ENCODE assay signal across 8 cellular contexts in genomic region chr20:35742741-35743523, GRCh38. TPM values are rescaled to one million over a fixed set of nuclear protein-coding genes. Genes with fewer than 3 reads are reported as not detected.
DNase-seq lines count a peak whose midpoint lies in the region; ATAC-seq and TF ChIP-seq lines count a peak whose summit lies in the region.

No MANE protein-coding gene starts in this region.

- H3K4me3 ChIP-seq in AG09309 (ENCODE audit: control insufficient read depth, low read depth, low read length): peak overlapping the region; percentile 65
- peak overlapping the region; percentile 91 for H3K4me3 ChIP-seq in iPS-18a (ENCODE audit: low read length)
- peak overlapping the region; percentile 55 for H3K4me3 ChIP-seq in smooth muscle cell

- TF ChIP-seq POLR2A in GM18951 (IDR thresholded peaks at IDR 0.05; ENCODE audit: extremely low read depth, insufficient read depth, insufficient read length): peak; percentile 24

- H4K20me1 ChIP-seq in smooth muscle cell (ENCODE audit: low read depth): peaks cover 37% of the 10 kb centered on the region

- no peak for DNase-seq in AG09309 (ENCODE audit: low read depth)
- peak; percentile 21 for DNase-seq in NCI-H748 treated with DMSO at 0.1 percent for 48 hours (lab: John Stamatoyannopoulos, UW)
- DNase-seq in smooth muscle cell (lab: John Stamatoyannopoulos, UW; ENCODE audit: unreplicated experiment): no peak

- peaks cover 23% of the 10 kb centered on the region for H3F3A ChIP-seq in smooth muscle cell (ENCODE audit: low read depth)

- no peak for ATAC-seq in HG03442 (IDR thresholded peaks at IDR 0.05; ENCODE audit: unreplicated experiment)
- no peak for ATAC-seq in GM19023 (IDR thresholded peaks at IDR 0.05; ENCODE audit: unreplicated experiment)

- H3K9me3 ChIP-seq in iPS-18a (ENCODE audit: control insufficient read depth, low read depth, low read length) (no peaks in the 10 kb centered on the region), smooth muscle cell (replicated peaks; ENCODE audit: low read depth) (no peaks in the 10 kb centered on the region)

- H2AFZ ChIP-seq in smooth muscle cell (ENCODE audit: low read depth): no peak overlapping the region

- H3K27ac ChIP-seq in adipose tissue (ENCODE audit: low read depth, low read length): peak overlapping the region; percentile 53
- peak overlapping the region; percentile 97 for H3K27ac ChIP-seq in iPS-18a (ENCODE audit: low read length)
- peak overlapping the region; percentile 94 for H3K27ac ChIP-seq in smooth muscle cell (ENCODE audit: low read depth)

- H3K4me1 ChIP-seq in iPS-18a (ENCODE audit: control insufficient read depth, low read depth, low read length) (peaks cover 17% of the 10 kb centered on the region), smooth muscle cell (ENCODE audit: low read depth) (peaks cover 31% of the 10 kb centered on the region)

- in situ Hi-C loops in GM18951 (cut with MboI; ENCODE audit: low sequenced_read_pairs, unreplicated experiment): no loop called here

- no peak for TF ChIP-seq CTCF in AG09309 (IDR thresholded peaks at IDR 0.05; ENCODE audit: control insufficient read depth, insufficient read depth, low read depth, low read length, missing control alignments)
- TF ChIP-seq CTCF in smooth muscle cell (IDR thresholded peaks at IDR 0.05; ENCODE audit: borderline replicate concordance, insufficient read depth, poor library complexity, severe bottlenecking): no peak

- no peaks in the 10 kb centered on the region for H3K27me3 ChIP-seq in iPS-18a (ENCODE audit: control insufficient read depth, insufficient read depth, low read length)
- no peaks in the 10 kb centered on the region for H3K27me3 ChIP-seq in smooth muscle cell (ENCODE audit: low read depth)

- peaks cover 40% of the 10 kb centered on the region for H3K79me2 ChIP-seq in smooth muscle cell (ENCODE audit: low read depth)

- H3K4me2 ChIP-seq in smooth muscle cell: peak overlapping the region; percentile 85

- peak overlapping the region; percentile 99 for H3K9ac ChIP-seq in iPS-18a (ENCODE audit: low read length)
- H3K9ac ChIP-seq in smooth muscle cell (ENCODE audit: low read depth): peak overlapping the region; percentile 95

- WGBS in adipose tissue, 3 donors: 1% methylated on average over 8 of the region's 8 CpGs
- WGBS in smooth muscle cell (ENCODE audit: low lambda C conversion rate): 6% methylated on average over 8 of the region's 8 CpGs

- H3K36me3 ChIP-seq in iPS-18a (ENCODE audit: control insufficient read depth, low read depth, low read length) (peaks cover 29% of the 10 kb centered on the region), smooth muscle cell (ENCODE audit: low read depth) (peaks cover 12% of the 10 kb centered on the region)

RNA-seq across cellular contexts. Expression of gene RBM39, which starts 0.9 kb away (rescaled TPM):
- polyA plus RNA-seq in adipose tissue (100 to 1,000 TPM; 107 to 170 (median 150) TPM), smooth muscle cell (139 and 196 TPM in 2 replicates)
- 408 and 449 TPM in 2 replicates for total RNA-seq in smooth muscle cell

RNA-seq across cellular contexts. Expression of gene PHF20, which starts 28.9 kb away (rescaled TPM):
- polyA plus RNA-seq in adipose tissue: 10 to 100 TPM in 2 of 3 donors, 1 to 10 TPM in 1; 5.9 to 26.5 (median 16.0) TPM
- 24.5 and 27.4 TPM in 2 replicates for total RNA-seq in smooth muscle cell
- 23.3 and 23.7 TPM in 2 replicates for polyA plus RNA-seq in smooth muscle cell

RNA-seq across cellular contexts. Expression of gene ROMO1, which starts 43.7 kb away (rescaled TPM):
- polyA plus RNA-seq in adipose tissue (100 to 1,000 TPM; 211 to 389 (median 355) TPM), smooth muscle cell (694 and 771 TPM in 2 replicates)
- 252 and 523 TPM in 2 replicates for total RNA-seq in smooth muscle cell

RNA-seq across cellular contexts. Expression of gene NFS1, which starts 43.8 kb away (rescaled TPM):
- polyA plus RNA-seq in adipose tissue (10 to 100 TPM; 16.9 to 34.6 (median 17.6) TPM), smooth muscle cell (35.1 and 40.3 TPM in 2 replicates)
- total RNA-seq in smooth muscle cell: 25.3 and 40.1 TPM in 2 replicates
